ENCODE assay signal across 8 cellular contexts in the genomic region with DNA sequence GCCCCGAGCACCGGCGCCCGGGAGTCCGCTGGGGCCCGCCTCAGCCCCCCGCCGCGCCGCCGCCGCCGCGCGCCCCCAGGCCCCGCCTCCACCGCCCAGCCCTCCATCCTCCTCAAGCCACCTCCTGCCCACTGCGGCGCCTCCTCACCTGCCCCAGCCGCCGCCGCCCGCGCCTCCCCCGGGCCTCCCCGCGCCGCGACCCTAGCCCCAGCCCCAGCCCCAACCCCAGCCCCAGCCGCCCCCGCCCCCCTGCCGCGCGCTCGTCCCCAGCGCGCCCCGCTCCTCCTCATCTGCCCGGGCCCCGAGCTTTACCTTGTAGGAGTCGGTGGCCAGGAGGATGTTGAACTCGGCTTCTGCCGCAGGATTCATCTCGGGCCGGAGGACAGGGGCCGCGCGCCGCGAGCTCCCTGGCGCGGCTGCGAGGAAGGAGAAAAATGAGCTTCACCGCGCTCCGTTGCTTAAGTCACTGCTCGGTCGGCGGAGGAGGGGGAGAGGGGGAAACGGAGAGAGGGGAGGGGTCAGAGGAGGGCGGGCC. TPM values are rescaled to one million over a fixed set of nuclear protein-coding genes. Genes with fewer than 3 reads are reported as not detected.
DNase-seq lines count a peak whose midpoint lies in the region; ATAC-seq and TF ChIP-seq lines count a peak whose summit lies in the region.

A gene (minus strand): TSS at position 468 of the 535 bp plus-strand sequence. CDS start 99 bp downstream, at position 369.

- H3K4me1 Mint-ChIP-seq in naive B cell = peaks cover 21 to 37% (median 26%) of the 10 kb centered on the region in 3 donors

- H3K4me3 Mint-ChIP-seq in naive B cell = peak within 1 kb of the TSS; percentile 91 to 100 (median 96)

- peak within 1 kb of the TSS; percentile 79 for H3K27ac ChIP-seq in DND-41 (ENCODE audit: low read length)
- peak within 1 kb of the TSS; percentile 91 for H3K27ac ChIP-seq in epithelial cell of prostate
- H3K27ac ChIP-seq in tibial nerve = peak within 1 kb of the TSS; percentile 98 to 99 (median 98)

- H3K79me2 ChIP-seq in DND-41 (ENCODE audit: insufficient read depth, low read length) = peaks cover 45% of the 10 kb centered on the region

- peak within 1 kb of the TSS; percentile 94 for H2AFZ ChIP-seq in DND-41 (ENCODE audit: low read depth, low read length)

- peak in 1 of 2 donors; percentile 94 for TF ChIP-seq EP300 in tibial nerve (IDR thresholded peaks at IDR 0.05)

- ATAC-seq in DND-41 (ENCODE audit: insufficient read depth, low read depth) (peak; percentile 25), GM21447 (IDR thresholded peaks at IDR 0.05; ENCODE audit: unreplicated experiment) (peak; percentile 19), naive B cell (ENCODE audit: low read depth in 2 of 2) (peak; percentile 19 to 25)

- no peaks in the 10 kb centered on the region; the same call in 1 of the 2 replicates for H4K20me1 ChIP-seq in DND-41 (ENCODE audit: insufficient read depth, low read length)

- no peaks in the 10 kb centered on the region for H3K36me3 Mint-ChIP-seq in naive B cell

- TF ChIP-seq POLR2A in tibial nerve (IDR thresholded peaks at IDR 0.05) = peak; percentile 91 to 93

- H3K4me1 ChIP-seq in DND-41 (ENCODE audit: insufficient read depth, low read length) = peaks cover 27% of the 10 kb centered on the region
- peaks cover 0 to 49% (median 8%) of the 10 kb centered on the region in 4 donors for H3K4me1 ChIP-seq in tibial nerve

- TF ChIP-seq CTCF in DND-41 (IDR thresholded peaks at IDR 0.05; ENCODE audit: borderline replicate concordance, extremely low read depth, low read length, poor library complexity, severe bottlenecking) (no peak), tibial nerve (IDR thresholded peaks at IDR 0.05) (no peak)

- peaks cover 0 to 4% (median 0%) of the 10 kb centered on the region in 3 donors for H3K27me3 Mint-ChIP-seq in naive B cell

- DNase-seq in DND-41 = no peak
- no peak for DNase-seq in LHCN-M2 (ENCODE audit: low read depth)
- peak; percentile 64 for DNase-seq in activated CD4-positive, CD25-positive, alpha-beta regulatory T cell treated with anti-CD3 and anti-CD28 coated beads, Interleukin-2, amount 50 U/mL, for 72 hours
- no peak for DNase-seq in epithelial cell of prostate (ENCODE audit: low read depth, low spot score)
- peak; percentile 54 for DNase-seq in naive B cell
- DNase-seq in tibial nerve (ENCODE audit: low spot score in 2 of 2) = peak; percentile 20 to 88
- no peak for DNase-seq in GM19240 (ENCODE audit: insufficient read length, low spot score)

- 1 to 2% methylated on average over 20 to 32 of the region's 61 CpGs for WGBS in tibial nerve, 2 donors

- peak within 1 kb of the TSS; percentile 95 for H3K4me2 ChIP-seq in DND-41 (ENCODE audit: insufficient read depth, low read length)

- H3K4me3 ChIP-seq in DND-41 (ENCODE audit: low read depth in 1 of 2, low read length in 2 of 2) = peak within 1 kb of the TSS; percentile 48 to 76
- peak within 1 kb of the TSS; percentile 70 to 92 (median 80) for H3K4me3 ChIP-seq in tibial nerve

- H3K27ac Mint-ChIP-seq in naive B cell = peak within 1 kb of the TSS; percentile 94 to 100 (median 99)

- H3K27me3 ChIP-seq in DND-41 (ENCODE audit: insufficient read depth, low read length, poor library complexity) = no peaks in the 10 kb centered on the region
- H3K27me3 ChIP-seq in tibial nerve = no peaks in the 10 kb centered on the region

- no peaks in the 10 kb centered on the region for H3K9me3 Mint-ChIP-seq in naive B cell

- peak within 1 kb of the TSS; percentile 68 for H3K9ac ChIP-seq in DND-41 (ENCODE audit: low read depth, low read length)

- no peaks in the 10 kb centered on the region for H3K36me3 ChIP-seq in DND-41 (ENCODE audit: insufficient read depth, low read length)
- no peaks in the 10 kb centered on the region for H3K36me3 ChIP-seq in tibial nerve

- H3K9me3 ChIP-seq in DND-41 (ENCODE audit: insufficient read depth, low read length, severe bottlenecking) = no peaks in the 10 kb centered on the region
- H3K9me3 ChIP-seq in tibial nerve = no peaks in the 10 kb centered on the region

RNA-seq across cellular contexts. Expression of the gene that starts here (rescaled TPM):
- 194 and 285 TPM in 2 replicates for total RNA-seq in LHCN-M2 (2014; rRNA removed)
- polyA plus RNA-seq in LHCN-M2 (2012) = 26.2 TPM
- polyA plus RNA-seq in naive B cell (ENCODE audit: low read depth in 6 of 6) = 10 to 100 TPM; 25.8 to 36.2 (median 29.4) TPM
- total RNA-seq in tibial nerve = 100 to 1,000 TPM in 1 of 4 donors, 10 to 100 TPM in 3; 69.1 to 270 (median 87.3) TPM

Comparison
In these comparisons a context has a peak if more than half of its experiments do, and no peak if none do; other contexts are left out.
1. DNase-seq: peak in activated CD4-positive, CD25-positive, alpha-beta regulatory T cell treated with anti-CD3 and anti-CD28 coated beads, Interleukin-2, amount 50 U/mL, for 72 hours (single experiment), naive B cell (single experiment) and tibial nerve (2 of 2); none in DND-41 (single experiment), LHCN-M2 (single experiment), epithelial cell of prostate (single experiment) and GM19240 (single experiment).
2. Peak in every context shown above with its lines, with median percentiles within 50 percentile points of each other: ATAC-seq and H3K27ac ChIP-seq.